1 cellular context compared by ENCODE assay signal in the genomic region with DNA sequence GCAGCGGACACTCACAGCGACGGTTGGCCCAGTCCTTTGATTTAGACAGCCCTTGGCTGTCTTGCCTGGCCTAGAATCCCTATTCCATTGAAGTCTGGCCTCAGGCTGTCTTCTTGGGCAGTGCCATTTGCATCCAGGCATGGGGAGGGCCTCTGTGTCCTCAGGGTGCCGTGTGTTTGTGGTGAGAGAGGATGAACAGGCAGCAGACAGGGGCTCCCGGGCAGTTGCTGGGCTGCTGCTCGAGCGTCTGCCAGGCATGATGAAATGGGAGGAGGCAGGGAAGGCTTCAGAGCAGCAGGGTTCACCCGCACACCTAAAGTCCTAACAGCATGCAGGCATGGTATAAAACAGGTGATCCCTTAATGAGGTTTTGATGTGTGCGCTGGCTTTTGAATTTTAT.
TF ChIP-seq lines count a peak whose summit lies in the region.

No MANE protein-coding gene starts in this region.

TF ChIP-seq in H1, 55 proteins besides CTCF, POLR2A, EP300 and RAD21:
- TF ChIP-seq TEAD4 (IDR thresholded peaks at IDR 0.05; ENCODE audit: low read depth, low read length) (no peak), SUZ12 (IDR thresholded peaks at IDR 0.05; ENCODE audit: low read length) (no peak), ASH2L (IDR thresholded peaks at IDR 0.05; ENCODE audit: low read length) (no peak), SAP30 (IDR thresholded peaks at IDR 0.05; ENCODE audit: insufficient read depth, insufficient replicate concordance, low read length) (no peak), SP4 (IDR thresholded peaks at IDR 0.05; ENCODE audit: low read length) (no peak), RFX5 (IDR thresholded peaks at IDR 0.05; ENCODE audit: borderline replicate concordance, low read depth, low read length) (no peak), CEBPB (IDR thresholded peaks at IDR 0.05; ENCODE audit: low read depth, low read length) (no peak), HDAC2 (IDR thresholded peaks at IDR 0.05; ENCODE audit: borderline replicate concordance in 1 of 2, low read depth in 2 of 2, low read length in 2 of 2) (no peak)
- TF ChIP-seq, protein P1, sequence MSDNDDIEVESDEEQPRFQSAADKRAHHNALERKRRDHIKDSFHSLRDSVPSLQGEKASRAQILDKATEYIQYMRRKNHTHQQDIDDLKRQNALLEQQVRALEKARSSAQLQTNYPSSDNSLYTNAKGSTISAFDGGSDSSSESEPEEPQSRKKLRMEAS (IDR thresholded peaks at IDR 0.05): no peak
TF ChIP-seq in H1: peak in this region for 0.
